9 cellular contexts compared by ENCODE assay signal in the genomic region with DNA sequence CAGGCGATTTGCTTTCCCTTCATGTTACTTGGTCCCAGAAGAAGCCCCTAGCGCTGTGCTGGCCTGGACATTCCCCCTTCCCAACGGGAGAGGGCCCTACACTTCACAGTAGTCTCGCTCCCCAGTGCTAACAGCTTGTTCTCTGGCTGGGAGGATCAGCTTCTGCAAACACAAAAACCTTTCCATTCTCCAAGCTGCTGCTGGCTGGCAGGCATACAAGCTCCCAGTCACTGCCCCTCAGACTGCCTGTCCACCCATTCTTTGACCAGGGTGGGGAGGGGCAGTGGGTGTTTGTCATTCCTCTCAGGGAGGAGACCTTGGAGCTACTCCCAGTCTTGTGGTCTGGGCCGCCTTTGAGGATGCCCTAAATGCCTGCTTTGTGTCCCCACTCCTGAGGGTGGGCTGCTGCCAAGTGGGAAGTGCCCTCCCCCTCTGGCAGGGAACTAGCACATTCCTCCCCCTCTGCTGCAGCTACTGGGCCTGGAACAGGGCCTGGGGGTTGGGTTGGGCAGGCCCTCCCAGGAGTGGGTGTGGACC. TPM values are rescaled to one million over a fixed set of nuclear protein-coding genes. Genes with fewer than 3 reads are reported as not detected.
DNase-seq lines count a peak whose midpoint lies in the region; ATAC-seq and TF ChIP-seq lines count a peak whose summit lies in the region.
"Had no signal": no experiment of that assay in that cellular context is flagged by ENCODE, and none has a peak within 500 bp of the region (broad histone marks: within the 10 kb centered on the region; RNA-seq: fewer than 3 reads in every experiment).

No MANE protein-coding gene starts in this region.

- peak; percentile 54 for TF ChIP-seq CTCF in H9 (conservative IDR thresholded peaks at IDR 0.05)
- peak; percentile 46 for TF ChIP-seq CTCF in left ventricle myocardium inferior (IDR thresholded peaks at IDR 0.05; ENCODE audit: borderline replicate concordance)
- no peak for TF ChIP-seq CTCF in mesothelial cell of epicardium (IDR thresholded peaks at IDR 0.05; ENCODE audit: unreplicated experiment)
- peak in 2 of 6 experiments; percentile 4 to 12 for TF ChIP-seq CTCF in esophagus squamous epithelium (IDR thresholded peaks at IDR 0.05)

- H3K14ac ChIP-seq in H9 (ENCODE audit: insufficient read depth, low read length): no peak overlapping the region; the same call in 1 of the 2 replicates

- no peaks in the 10 kb centered on the region for H3K9me3 Mint-ChIP-seq in H9
- peaks cover 5% of the 10 kb centered on the region for H3K9me3 Mint-ChIP-seq in mesothelial cell of epicardium
- H3K9me3 Mint-ChIP-seq: activated T-cell treated with anti-CD3 and anti-CD28 coated beads, Interleukin-2, amount 50 U/mL, for 72 hours had no signal

- H3K23ac ChIP-seq in H9 (ENCODE audit: insufficient read length, low read depth, low read length): no peak overlapping the region

- no peak overlapping the region for H3K4ac ChIP-seq in H9 (ENCODE audit: low read depth, low read length)

- H3K79me1 ChIP-seq in H9 (ENCODE audit: insufficient read depth, low read depth, low read length, poor library complexity, severe bottlenecking): no peaks in the 10 kb centered on the region

- H3K79me2 ChIP-seq in H9 (ENCODE audit: insufficient read depth, low read length): no peaks in the 10 kb centered on the region

- H3K27ac Mint-ChIP-seq in H9 (no peak overlapping the region; a peak in 1 of 7 replicates), mesothelial cell of epicardium (no peak overlapping the region)
- H3K27ac Mint-ChIP-seq: activated T-cell treated with anti-CD3 and anti-CD28 coated beads, Interleukin-2, amount 50 U/mL, for 72 hours had no signal

- H3K4me3 ChIP-seq in left ventricle myocardium inferior (no peak overlapping the region), skeletal muscle cell (ENCODE audit: low read depth, low read length) (no peak overlapping the region), esophagus squamous epithelium (no peak overlapping the region)

- H4K91ac ChIP-seq in H9 (ENCODE audit: insufficient read length, low read depth, low read length): no peak overlapping the region

- H3K4me3 Mint-ChIP-seq in H9 (no peak overlapping the region), mesothelial cell of epicardium (no peak overlapping the region)
- H3K4me3 Mint-ChIP-seq: activated T-cell treated with anti-CD3 and anti-CD28 coated beads, Interleukin-2, amount 50 U/mL, for 72 hours had no signal

- no peaks in the 10 kb centered on the region for H3K23me2 ChIP-seq in H9 (ENCODE audit: insufficient read length, low read depth, low read length, poor library complexity, severe bottlenecking)

- H3K27me3 Mint-ChIP-seq in H9 (ENCODE audit: low read depth) (peaks cover 3% of the 10 kb centered on the region; the same call in 1 of the 2 replicates), mesothelial cell of epicardium (ENCODE audit: low read depth) (peaks cover 66% of the 10 kb centered on the region)

- H3K36me3 ChIP-seq in left ventricle myocardium inferior (no peaks in the 10 kb centered on the region), esophagus squamous epithelium (no peaks in the 10 kb centered on the region)

- H2BK12ac ChIP-seq in H9 (ENCODE audit: insufficient read length, low read depth, low read length): no peak overlapping the region

- no peak overlapping the region for H3K27ac ChIP-seq in H9 (ENCODE audit: insufficient read length, low read depth, low read length)
- H3K27ac ChIP-seq in left ventricle myocardium inferior (replicated peaks): peak overlapping the region; percentile 12
- H3K27ac ChIP-seq in esophagus squamous epithelium: no peak overlapping the region

- H3K9ac ChIP-seq in H9 (ENCODE audit: extremely low read depth, insufficient read length, low read length): no peak overlapping the region

- no peak overlapping the region for H3K18ac ChIP-seq in H9 (ENCODE audit: insufficient read length, low read depth, low read length)

- no peak overlapping the region for H4K5ac ChIP-seq in H9 (ENCODE audit: insufficient read length, low read depth, low read length)

- H2BK15ac ChIP-seq in H9 (ENCODE audit: low read depth, low read length): no peak overlapping the region

- no peak overlapping the region for H4K8ac ChIP-seq in H9 (replicated peaks; ENCODE audit: insufficient read length, low read depth, low read length)

- no peak for ATAC-seq in GM21528 (IDR thresholded peaks at IDR 0.05; ENCODE audit: low FRiP score, unreplicated experiment)
- no peak for ATAC-seq in HG02798 (IDR thresholded peaks at IDR 0.05; ENCODE audit: poor library complexity, unreplicated experiment)
- ATAC-seq: activated T-cell treated with anti-CD3 and anti-CD28 coated beads, Interleukin-2, amount 50 U/mL, for 72 hours had no signal

- H2AFZ ChIP-seq in H9 (ENCODE audit: low read length): no peak overlapping the region

- H3K4me1 Mint-ChIP-seq in H9 (peaks cover 8 to 29% of the 10 kb centered on the region in 2 experiments), mesothelial cell of epicardium (no peaks in the 10 kb centered on the region)

- H4K20me1 ChIP-seq in H9 (ENCODE audit: control insufficient read depth, insufficient read depth, insufficient read length): no peaks in the 10 kb centered on the region

- no peaks in the 10 kb centered on the region for H3K9me3 ChIP-seq in H9 (ENCODE audit: control insufficient read depth, low read depth, low read length)
- no peaks in the 10 kb centered on the region for H3K9me3 ChIP-seq in left ventricle myocardium inferior (replicated peaks)
- H3K9me3 ChIP-seq in esophagus squamous epithelium: no peaks in the 10 kb centered on the region

- H3K56ac ChIP-seq in H9 (ENCODE audit: insufficient read length, low read depth, low read length): no peak overlapping the region

- TF ChIP-seq POLR2A in esophagus squamous epithelium (IDR thresholded peaks at IDR 0.05): no peak

- H3K4me2 ChIP-seq in H9 (ENCODE audit: insufficient read depth, insufficient read length, low read length): no peak overlapping the region

- no peak overlapping the region for H2BK20ac ChIP-seq in H9 (ENCODE audit: low read depth, low read length, poor library complexity, severe bottlenecking)

- no CpG with 5 or more reads among the region's 5 CpGs for WGBS in H9 (ENCODE audit: extremely low coverage, insufficient read length, low lambda C conversion rate)
- WGBS in esophagus squamous epithelium, 2 donors: 18% methylated on average over 4 of the region's 5 CpGs; no CpG with 5 or more reads in 1 of the 2 donors

- H3K4me1 ChIP-seq in H9 (ENCODE audit: insufficient read depth, low read length): no peaks in the 10 kb centered on the region
- peaks cover 15% of the 10 kb centered on the region for H3K4me1 ChIP-seq in left ventricle myocardium inferior
- H3K4me1 ChIP-seq in esophagus squamous epithelium: peaks cover 0 to 18% (median 10%) of the 10 kb centered on the region in 3 donors

- H2BK120ac ChIP-seq in H9 (ENCODE audit: low read depth, low read length, poor library complexity, severe bottlenecking): no peak overlapping the region

- no peak overlapping the region for H3T11ph ChIP-seq in H9 (ENCODE audit: low read length)

- H2AK5ac ChIP-seq in H9 (ENCODE audit: insufficient read length, low read length): no peak overlapping the region

- peak; percentile 54 for DNase-seq in H9
- DNase-seq in amygdala (lab: John Stamatoyannopoulos, UW): peak in 55 of 56 donors; percentile 46 to 100 (median 96)
- peak; percentile 55 for DNase-seq in left ventricle myocardium inferior
- peak; percentile 18 for DNase-seq in skeletal muscle cell (ENCODE audit: low read depth)
- no peak for DNase-seq in mesothelial cell of epicardium (ENCODE audit: low spot score in 2 of 2, unreplicated experiment in 2 of 2)
- no peak for DNase-seq in esophagus squamous epithelium (lab: John Stamatoyannopoulos, UW)
- DNase-seq: activated T-cell treated with anti-CD3 and anti-CD28 coated beads, Interleukin-2, amount 50 U/mL, for 72 hours had no signal

- intact Hi-C loops in left ventricle myocardium inferior (cut with micrococcal nuclease): loop anchor here (5.0 to 10.0 kb wide), 2 partner anchors 65 to 97 kb away; no protein-coding TSS in a partner anchor
- intact Hi-C loops in esophagus squamous epithelium (cut with DNase I): loop anchor here (5.0 to 10.0 kb wide), 3 partner anchors 60 to 100 kb away; partner anchors contain the start of gene CNTFR

- no peaks in the 10 kb centered on the region for H3K36me3 Mint-ChIP-seq in H9 (ENCODE audit: insufficient read depth in 1 of 3, low read depth in 3 of 3)
- no peaks in the 10 kb centered on the region for H3K36me3 Mint-ChIP-seq in mesothelial cell of epicardium

- no peak overlapping the region for H2BK5ac ChIP-seq in H9 (ENCODE audit: insufficient read length, low read length)

- H3K27me3 ChIP-seq in H9 (ENCODE audit: insufficient read depth, low read length) (no peaks in the 10 kb centered on the region), left ventricle myocardium inferior (ENCODE audit: low read depth) (no peaks in the 10 kb centered on the region), esophagus squamous epithelium (no peaks in the 10 kb centered on the region)

RNA-seq across cellular contexts. Expression of gene ENHO, which starts 20.8 kb away (rescaled TPM):
- total RNA-seq in H9 (2021) (11.3 and 14.5 TPM in 2 replicates), left ventricle myocardium inferior (not detected), mesothelial cell of epicardium (0.96 to 1.1 TPM (median 1.0 TPM) in 3 replicates), esophagus squamous epithelium (under 1 TPM in 1 of 4 donors, not detected in 3; 0.38 TPM)

RNA-seq across cellular contexts. Expression of gene DNAI1, which starts 43.4 kb away (rescaled TPM):
- total RNA-seq in H9 (2021): 0.22 and 0.83 TPM in 2 replicates
- not detected for total RNA-seq in left ventricle myocardium inferior
- not detected in 3 replicates for total RNA-seq in mesothelial cell of epicardium
- total RNA-seq in esophagus squamous epithelium: not detected

RNA-seq across cellular contexts. Expression of gene FAM219A, which starts 43.6 kb away (rescaled TPM):
- total RNA-seq in H9 (2021) (16.7 and 17.5 TPM in 2 replicates), left ventricle myocardium inferior (22.9 TPM), mesothelial cell of epicardium (16.9 to 18.2 TPM (median 18.1 TPM) in 3 replicates), esophagus squamous epithelium (1 to 10 TPM; 4.0 to 7.6 (median 5.2) TPM)

Comparison
In these comparisons a context has a peak if more than half of its experiments do, and no peak if none do; other contexts are left out.
1. DNase-seq: peak in H9 (single experiment), amygdala (55 of 56), left ventricle myocardium inferior (single experiment) and skeletal muscle cell (single experiment); none in mesothelial cell of epicardium (0 of 2) and esophagus squamous epithelium (single experiment).